Comparison of ENCODE assay signal across 10 cellular contexts in genomic region chr12:113228394-113229028, GRCh38. TPM values are rescaled to one million over a fixed set of nuclear protein-coding genes. Genes with fewer than 3 reads are reported as not detected.
A peak's percentile ranks its signal among the peaks of the same experiment; 100 is the strongest.
DNase-seq lines count a peak whose midpoint lies in the region; ATAC-seq and TF ChIP-seq lines count a peak whose summit lies in the region.
"Had no signal": no experiment of that assay in that cellular context is flagged by ENCODE, and none has a peak within 500 bp of the region (broad histone marks: within the 10 kb centered on the region; RNA-seq: fewer than 3 reads in every experiment).

No MANE protein-coding gene starts in this region.

- H3K27me3 Mint-ChIP-seq in T-cell = no peaks in the 10 kb centered on the region

- POLR2A ChIA-PET in T-cell (lab: Charles Lee) = no interaction called here

- H3K27ac ChIP-seq in DND-41 (ENCODE audit: low read length) = 0 out of 2 replicates have a peak overlapping the region, but pooled peaks have one; percentile 1
- peak overlapping the region; percentile 64 to 84 (median 80) for H3K27ac ChIP-seq in esophagus squamous epithelium
- peak overlapping the region; percentile 95 for H3K27ac ChIP-seq in psoas muscle
- H3K27ac ChIP-seq: brain microvascular endothelial cell had no signal

- H3K4me1 Mint-ChIP-seq in T-cell = peaks cover 33 to 62% (median 47%) of the 10 kb centered on the region in 3 donors

- CTCF ChIA-PET in T-cell (lab: Charles Lee) = no interaction called here

- no peak for TF ChIP-seq CTCF in DND-41 (IDR thresholded peaks at IDR 0.05; ENCODE audit: borderline replicate concordance, extremely low read depth, low read length, poor library complexity, severe bottlenecking)
- TF ChIP-seq CTCF in esophagus squamous epithelium (IDR thresholded peaks at IDR 0.05) = no peak
- TF ChIP-seq CTCF in psoas muscle (IDR thresholded peaks at IDR 0.05) = no peak

- H3K27ac Mint-ChIP-seq in T-cell = peak overlapping the region; percentile 57 to 72

- DNase-seq in DND-41 (no peak), T-cell (no peak), esophagus squamous epithelium (lab: John Stamatoyannopoulos, UW) (no peak), psoas muscle (peak in 1 of 2 donors; percentile 68), NCI-H510A (lab: John Stamatoyannopoulos, UW) (no peak), NCI-H2196 (lab: John Stamatoyannopoulos, UW; ENCODE audit: unreplicated experiment) (no peak)
- no peak for DNase-seq in activated CD4-positive, alpha-beta T cell treated with anti-CD3 and anti-CD28 coated beads, Interleukin-2, amount 50 U/mL, for 1 hour
- DNase-seq: brain microvascular endothelial cell, GOT3 had no signal

- H3K9me3 ChIP-seq in DND-41 (ENCODE audit: insufficient read depth, low read length, severe bottlenecking) (no peaks in the 10 kb centered on the region), esophagus squamous epithelium (no peaks in the 10 kb centered on the region), psoas muscle (no peaks in the 10 kb centered on the region)

- no peaks in the 10 kb centered on the region for H3K27me3 ChIP-seq in DND-41 (ENCODE audit: insufficient read depth, low read length, poor library complexity)
- no peaks in the 10 kb centered on the region for H3K27me3 ChIP-seq in esophagus squamous epithelium
- H3K27me3 ChIP-seq in psoas muscle (ENCODE audit: insufficient read depth in 3 of 3, low read length in 2 of 3) = no peaks in the 10 kb centered on the region
- H3K27me3 ChIP-seq: brain microvascular endothelial cell had no signal

- 65 to 73% methylated on average over 5 of the region's 5 CpGs for WGBS in esophagus squamous epithelium, 2 donors
- 46 to 57% (median 52%) methylated on average over 5 of the region's 5 CpGs for WGBS in psoas muscle, 3 donors

- no peak overlapping the region for H3K9ac ChIP-seq in DND-41 (ENCODE audit: low read depth, low read length)

- H3K4me3 ChIP-seq in DND-41 (ENCODE audit: low read depth in 1 of 2, low read length in 2 of 2) = no peak overlapping the region
- H3K4me3 ChIP-seq in esophagus squamous epithelium = no peak overlapping the region
- H3K4me3 ChIP-seq in psoas muscle = no peak overlapping the region

- H3K4me2 ChIP-seq in DND-41 (ENCODE audit: insufficient read depth, low read length) = no peak overlapping the region

- peaks cover 9% of the 10 kb centered on the region for H3K4me1 ChIP-seq in DND-41 (ENCODE audit: insufficient read depth, low read length)
- peaks cover 33 to 92% (median 38%) of the 10 kb centered on the region in 3 donors for H3K4me1 ChIP-seq in esophagus squamous epithelium
- peaks cover 85% of the 10 kb centered on the region for H3K4me1 ChIP-seq in psoas muscle

- ATAC-seq in DND-41 (ENCODE audit: insufficient read depth, low read depth) (no peak), T-cell (replicated peaks in 1 of 4) (no peak), psoas muscle (peak; percentile 36 to 68 (median 48)), HG03457 (IDR thresholded peaks at IDR 0.05; ENCODE audit: unreplicated experiment) (no peak)

- intact Hi-C loops in esophagus squamous epithelium (cut with DNase I) = no loop called here
- intact Hi-C loops in psoas muscle (cut with DNase I) = loop anchor here in 1 of 2 donors (5.0 kb wide), 1 partner anchor 34 kb away; no protein-coding TSS in a partner anchor

- H3K36me3 ChIP-seq in DND-41 (ENCODE audit: insufficient read depth, low read length) (peaks cover 66% of the 10 kb centered on the region), esophagus squamous epithelium (peaks cover 0 to 73% (median 8%) of the 10 kb centered on the region in 3 donors), psoas muscle (ENCODE audit: insufficient read depth in 1 of 2, low read depth in 1 of 2) (peaks cover 0 to 28% of the 10 kb centered on the region in 2 donors)

- peaks cover 32% of the 10 kb centered on the region for H3K36me3 Mint-ChIP-seq in T-cell

- H3K9me3 Mint-ChIP-seq in T-cell = no peaks in the 10 kb centered on the region

- H4K20me1 ChIP-seq in DND-41 (ENCODE audit: insufficient read depth, low read length) = no peaks in the 10 kb centered on the region

- no peak overlapping the region for H3K4me3 Mint-ChIP-seq in T-cell

- no peak overlapping the region for H2AFZ ChIP-seq in DND-41 (ENCODE audit: low read depth, low read length)

- TF ChIP-seq POLR2A in esophagus squamous epithelium (IDR thresholded peaks at IDR 0.05) = no peak

- H3K79me2 ChIP-seq in DND-41 (ENCODE audit: insufficient read depth, low read length) = peaks cover 14% of the 10 kb centered on the region

RNA-seq across cellular contexts. Expression of gene TPCN1, which starts 7.2 kb away (rescaled TPM):
- total RNA-seq in T-cell (10 to 100 TPM; 58.8 to 81.6 (median 73.5) TPM), esophagus squamous epithelium (10 to 100 TPM; 15.5 to 48.8 (median 34.5) TPM), psoas muscle (10 to 100 TPM; 24.9 to 36.2 (median 27.0) TPM)
- 10 to 100 TPM in 2 of 3 donors, 1 to 10 TPM in 1; 7.6 to 33.7 (median 18.2) TPM for polyA plus RNA-seq in psoas muscle

RNA-seq across cellular contexts. Expression of gene RITA1, which starts 43.0 kb away (rescaled TPM):
- total RNA-seq in T-cell (10 to 100 TPM in 3 of 5 donors, 1 to 10 TPM in 2; 7.8 to 17.8 (median 13.8) TPM), esophagus squamous epithelium (10 to 100 TPM; 17.0 to 30.0 (median 20.3) TPM), psoas muscle (10 to 100 TPM; 13.0 to 19.4 (median 14.7) TPM)
- polyA plus RNA-seq in psoas muscle = 10 to 100 TPM; 13.7 to 28.5 (median 15.5) TPM

RNA-seq across cellular contexts. Expression of gene DDX54, which starts 43.2 kb away (rescaled TPM):
- total RNA-seq in T-cell (10 to 100 TPM; 86.1 to 100.0 (median 88.0) TPM), esophagus squamous epithelium (10 to 100 TPM; 35.3 to 80.5 (median 65.2) TPM), psoas muscle (10 to 100 TPM; 61.9 to 93.5 (median 81.5) TPM)
- polyA plus RNA-seq in psoas muscle = 10 to 100 TPM; 53.6 to 88.7 (median 53.7) TPM

Comparison
In these comparisons a context has a peak if more than half of its experiments do, and no peak if none do; other contexts are left out.
1. ATAC-seq: peak in psoas muscle (4 of 4); none in DND-41 (single experiment), T-cell (0 of 4) and HG03457 (single experiment).
2. H3K27ac ChIP-seq: peak in every context shown above with its lines; median percentile 95 in psoas muscle; 80 in esophagus squamous epithelium; 1 in DND-41.